In genomic region chr22:40183029-40183581, GRCh38 we compare ENCODE assay signal across 8 cellular contexts. TPM values are rescaled to one million over a fixed set of nuclear protein-coding genes. Genes with fewer than 3 reads are reported as not detected.
DNase-seq lines count a peak whose midpoint lies in the region; ATAC-seq and TF ChIP-seq lines count a peak whose summit lies in the region.

No MANE protein-coding gene starts in this region.

- ATAC-seq in T-cell (replicated peaks in 1 of 4) = peak; percentile 47 to 75 (median 63)
- no peak for ATAC-seq in GM21717 (IDR thresholded peaks at IDR 0.05; ENCODE audit: unreplicated experiment)

- POLR2A ChIA-PET in T-cell (lab: Charles Lee) = interaction anchor here in 1 of 2 donors (0.6 kb wide), 1 partner anchor 110 kb away, joined by 5 read pairs; no protein-coding TSS in a partner anchor

- peaks cover 53% of the 10 kb centered on the region for H4K20me1 ChIP-seq in osteoblast (ENCODE audit: insufficient read depth, low read length)

- H3K9me3 Mint-ChIP-seq in T-cell = no peaks in the 10 kb centered on the region

- no peaks in the 10 kb centered on the region for H3K9me3 ChIP-seq in osteoblast (ENCODE audit: low read depth, low read length)
- no peaks in the 10 kb centered on the region for H3K9me3 ChIP-seq in thyroid gland

- DNase-seq in H4 (ENCODE audit: low spot score) (peak; percentile 78), T-cell (peak in 8 of 34 experiments; percentile 1 to 26 (median 13)), fibroblast of mammary gland (ENCODE audit: low read depth) (peak; percentile 80), osteoblast (ENCODE audit: insufficient read length, low spot score, missing footprints) (peak; percentile 44), NCI-H526 treated with DMSO at 0.1 percent for 48 hours (lab: John Stamatoyannopoulos, UW) (no peak), NCI-H1092 treated with DMSO at 0.1 percent for 48 hours (lab: John Stamatoyannopoulos, UW) (no peak), thyroid gland (no peak)

- WGBS in thyroid gland, 2 donors = 49 to 50% methylated on average over 9 of the region's 9 CpGs

- peak overlapping the region; percentile 81 to 88 for H3K27ac Mint-ChIP-seq in T-cell

- H3K36me3 Mint-ChIP-seq in T-cell = peaks cover 18% of the 10 kb centered on the region

- H2AFZ ChIP-seq in osteoblast (ENCODE audit: low read length) = no peak overlapping the region

- H3K4me1 ChIP-seq in osteoblast (ENCODE audit: insufficient read depth, low read length) (peaks cover 44% of the 10 kb centered on the region), thyroid gland (peaks cover 36 to 52% of the 10 kb centered on the region in 2 donors)

- no peaks in the 10 kb centered on the region for H3K27me3 ChIP-seq in osteoblast (ENCODE audit: insufficient read depth, low read length)
- H3K27me3 ChIP-seq in thyroid gland = no peaks in the 10 kb centered on the region

- intact Hi-C loops in thyroid gland (cut with DNase I) = no loop called here

- peaks cover 96% of the 10 kb centered on the region for H3K79me2 ChIP-seq in osteoblast (ENCODE audit: insufficient read depth, low read length)

- peak overlapping the region; percentile 49 for H3K4me2 ChIP-seq in osteoblast (ENCODE audit: insufficient read depth, low read length)

- TF ChIP-seq POLR2A in thyroid gland (IDR thresholded peaks at IDR 0.05) = no peak

- no peak for TF ChIP-seq CTCF in fibroblast of mammary gland (conservative IDR thresholded peaks at IDR 0.05; ENCODE audit: control insufficient read depth, insufficient read depth, low read depth, low read length)
- no peak for TF ChIP-seq CTCF in osteoblast (IDR thresholded peaks at IDR 0.05; ENCODE audit: extremely low read depth, low read depth, low read length)
- TF ChIP-seq CTCF in thyroid gland (IDR thresholded peaks at IDR 0.05) = no peak

- no peaks in the 10 kb centered on the region for H3K27me3 Mint-ChIP-seq in T-cell

- H3K36me3 ChIP-seq in osteoblast (ENCODE audit: insufficient read depth, low read length) (no peaks in the 10 kb centered on the region), thyroid gland (no peaks in the 10 kb centered on the region)

- peak overlapping the region; percentile 15 for H3K4me3 ChIP-seq in fibroblast of mammary gland (ENCODE audit: control insufficient read depth, low read depth, low read length)
- H3K4me3 ChIP-seq in osteoblast (ENCODE audit: insufficient read depth, low read length) = peak overlapping the region; percentile 31
- H3K4me3 ChIP-seq in thyroid gland (replicated peaks in 1 of 3) = no peak overlapping the region

- H3K27ac ChIP-seq in osteoblast (ENCODE audit: low read depth, low read length) (peak overlapping the region; percentile 60), thyroid gland (peak overlapping the region in 1 of 3 donors; percentile 25)

- peak overlapping the region; percentile 52 to 65 (median 63) for H3K4me3 Mint-ChIP-seq in T-cell

- CTCF ChIA-PET in T-cell (lab: Charles Lee) = no interaction called here

- H3K4me1 Mint-ChIP-seq in T-cell = peaks cover 79 to 82% (median 82%) of the 10 kb centered on the region in 3 donors

RNA-seq across cellular contexts. Expression of gene TNRC6B, which starts 5.4 kb away (rescaled TPM):
- 14.8 and 26.4 TPM in 2 replicates for total RNA-seq in H4 (2014; rRNA removed; shearing (Covaris generic))
- 100 to 1,000 TPM; 122 to 173 (median 143) TPM for total RNA-seq in T-cell
- 26.4 and 33.9 TPM in 2 replicates for total RNA-seq in osteoblast
- 100 to 1,000 TPM in 2 of 4 donors, 10 to 100 TPM in 2; 46.1 to 202 (median 114) TPM for total RNA-seq in thyroid gland

Comparison
In these comparisons a context has a peak if more than half of its experiments do, and no peak if none do; other contexts are left out.
1. DNase-seq: peak in H4 (single experiment), fibroblast of mammary gland (single experiment) and osteoblast (single experiment); none in NCI-H526 treated with DMSO at 0.1 percent for 48 hours (single experiment), NCI-H1092 treated with DMSO at 0.1 percent for 48 hours (single experiment) and thyroid gland (0 of 2).
2. H3K4me3 ChIP-seq: peak in fibroblast of mammary gland (single experiment) and osteoblast (single experiment); none in thyroid gland (0 of 3).